In genomic region chr15:40160689-40161688, GRCh38 we compare ENCODE assay signal across 8 cellular contexts. TPM values are rescaled to one million over a fixed set of nuclear protein-coding genes. Genes with fewer than 3 reads are reported as not detected.
DNase-seq lines count a peak whose midpoint lies in the region; ATAC-seq, FAIRE-seq and TF ChIP-seq lines count a peak whose summit lies in the region.

TSS of gene BUB1B (plus strand) at chr15:40161069. CDS start at chr15:40161221, 152 bp downstream.

- no peaks in the 10 kb centered on the region for H3K9me3 Mint-ChIP-seq in activated naive CD4-positive, alpha-beta T cell treated with anti-CD3 and anti-CD28 coated beads, Interleukin-2, amount 50 U/mL, for 72 hours

- peak within 1 kb of the TSS; percentile 77 for H3K4me3 ChIP-seq in GM12864 (ENCODE audit: low read depth, low read length)
- peak within 1 kb of the TSS; percentile 38 to 61 (median 42) for H3K4me3 ChIP-seq in pancreas
- peak within 1 kb of the TSS; percentile 33 to 61 (median 56) for H3K4me3 ChIP-seq in tibial nerve

- H3K9me3 ChIP-seq in pancreas (no peaks in the 10 kb centered on the region), tibial nerve (no peaks in the 10 kb centered on the region)

- no peak within 1 kb of the TSS for H3K27ac Mint-ChIP-seq in activated naive CD4-positive, alpha-beta T cell treated with anti-CD3 and anti-CD28 coated beads, Interleukin-2, amount 50 U/mL, for 72 hours

- peak; percentile 62 to 80 for TF ChIP-seq EP300 in tibial nerve (IDR thresholded peaks at IDR 0.05)

- peaks cover 0 to 8% of the 10 kb centered on the region in 2 donors for H3K36me3 Mint-ChIP-seq in activated naive CD4-positive, alpha-beta T cell treated with anti-CD3 and anti-CD28 coated beads, Interleukin-2, amount 50 U/mL, for 72 hours

- WGBS in pancreas, 2 donors: 2% methylated on average over 53 to 54 of the region's 54 CpGs
- WGBS in tibial nerve, 2 donors: 2% methylated on average over 53 to 54 of the region's 54 CpGs

- intact Hi-C loops in Right ventricle myocardium superior (cut with DNase I): loop anchor here (5.0 kb wide), 1 partner anchor 49 kb away; no protein-coding TSS in a partner anchor
- intact Hi-C loops in pancreas (cut with DNase I): no loop called here

- no peaks in the 10 kb centered on the region for H3K36me3 ChIP-seq in pancreas
- no peaks in the 10 kb centered on the region for H3K36me3 ChIP-seq in tibial nerve

- H3K27ac ChIP-seq in pancreas (no peak within 1 kb of the TSS), tibial nerve (no peak within 1 kb of the TSS)

- peak; percentile 91 for DNase-seq in GM12864 (ENCODE audit: low read depth)
- DNase-seq in NCI-H1105 treated with DMSO at 0.1 percent for 48 hours (lab: John Stamatoyannopoulos, UW): peak; percentile 87
- DNase-seq in SKM-1 (lab: John Stamatoyannopoulos, UW; ENCODE audit: unreplicated experiment): peak; percentile 84
- DNase-seq in activated naive CD4-positive, alpha-beta T cell treated with anti-CD3 and anti-CD28 coated beads, Interleukin-2, amount 50 U/mL, for 72 hours (ENCODE audit: low spot score in 2 of 2): peak; percentile 90 to 91
- DNase-seq in Right ventricle myocardium superior: peak; percentile 94
- peak; percentile 90 to 94 (median 92) for DNase-seq in pancreas
- DNase-seq in tibial nerve (ENCODE audit: low spot score in 2 of 2): peak; percentile 77 to 94

- no peak for TF ChIP-seq POLR2A in tibial nerve (IDR thresholded peaks at IDR 0.05)

- H3K27me3 ChIP-seq in pancreas: no peaks in the 10 kb centered on the region
- no peaks in the 10 kb centered on the region for H3K27me3 ChIP-seq in tibial nerve

- ATAC-seq in HG02642 (IDR thresholded peaks at IDR 0.05; ENCODE audit: poor library complexity, unreplicated experiment): peak; percentile 82
- ATAC-seq in activated naive CD4-positive, alpha-beta T cell treated with anti-CD3 and anti-CD28 coated beads, Interleukin-2, amount 50 U/mL, for 72 hours: peak; percentile 98 to 99
- peak; percentile 99 for ATAC-seq in Right ventricle myocardium superior (ENCODE audit: poor library complexity)
- peak; percentile 97 to 99 (median 99) for ATAC-seq in pancreas

- peak; percentile 20 for FAIRE-seq in pancreas (lab: Jason Lieb, UNC)

- H3K4me1 ChIP-seq in pancreas: peaks cover 0 to 6% (median 2%) of the 10 kb centered on the region in 3 donors
- peaks cover 0 to 8% (median 4%) of the 10 kb centered on the region in 4 donors for H3K4me1 ChIP-seq in tibial nerve

- TF ChIP-seq CTCF in GM12864 (IDR thresholded peaks at IDR 0.05; ENCODE audit: low read depth, low read length, missing control alignments) (no peak), pancreas (IDR thresholded peaks at IDR 0.05) (no peak), tibial nerve (IDR thresholded peaks at IDR 0.05) (no peak)

RNA-seq across cellular contexts. Expression of gene BUB1B, which starts in this region (rescaled TPM):
- 100 to 1,000 TPM in 1 of 2 donors, 10 to 100 TPM in 1; 98.9 to 141 TPM for total RNA-seq in activated naive CD4-positive, alpha-beta T cell treated with anti-CD3 and anti-CD28 coated beads, Interleukin-2, amount 50 U/mL, for 72 hours
- 1.3 TPM for total RNA-seq in Right ventricle myocardium superior
- total RNA-seq in pancreas: 1 to 10 TPM in 3 of 6 donors, under 1 TPM in 1, not detected in 2; 0.92 to 1.9 (median 1.5) TPM
- under 1 TPM; 0.09 to 0.30 TPM for polyA plus RNA-seq in pancreas
- 1 to 10 TPM in 2 of 4 donors, under 1 TPM in 1, not detected in 1; 0.22 to 6.9 (median 3.9) TPM for total RNA-seq in tibial nerve

Comparison
In these comparisons a context has a peak if more than half of its experiments do, and no peak if none do; other contexts are left out.
1. RNA of gene BUB1B (total RNA-seq): 98.9 to 141 TPM in activated naive CD4-positive, alpha-beta T cell treated with anti-CD3 and anti-CD28 coated beads, Interleukin-2, amount 50 U/mL, for 72 hours; 0.22 to 6.9 TPM in tibial nerve, 1.3 TPM in Right ventricle myocardium superior (single experiment) and 0.92 to 1.9 TPM in pancreas; every median in the first group is over 10 times any median in the second.
2. Peak in every context shown above with its lines, with median percentiles within 50 percentile points of each other: DNase-seq, H3K4me3 ChIP-seq and ATAC-seq.